In the genomic region with DNA sequence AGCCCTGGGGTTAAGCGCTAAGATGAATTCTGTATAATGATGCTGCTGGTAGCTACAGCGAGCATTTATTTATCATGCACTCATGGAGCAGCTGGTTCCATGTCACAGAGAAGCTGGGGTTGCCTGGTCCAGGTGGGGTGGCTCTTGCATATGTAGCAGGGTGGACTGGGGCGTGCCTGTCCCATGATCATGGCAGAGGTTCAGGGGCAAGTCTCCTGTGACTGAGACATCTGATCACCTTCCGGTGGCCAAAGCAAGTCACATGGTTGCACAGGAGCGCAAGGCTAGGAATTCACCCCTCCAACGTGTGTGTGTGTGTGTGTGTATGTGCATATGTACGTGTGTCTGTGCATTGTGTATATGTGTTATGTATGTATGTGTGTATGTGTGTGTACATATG, we compare ENCODE assay signal across 16 cellular contexts. TPM values are rescaled to one million over a fixed set of nuclear protein-coding genes. Genes with fewer than 3 reads are reported as not detected.
A peak's percentile ranks its signal among the peaks of the same experiment; 100 is the strongest.
DNase-seq lines count a peak whose midpoint lies in the region; ATAC-seq and TF ChIP-seq lines count a peak whose summit lies in the region.
"Had no signal": no experiment of that assay in that cellular context is flagged by ENCODE, and none has a peak within 500 bp of the region (broad histone marks: within the 10 kb centered on the region; RNA-seq: fewer than 3 reads in every experiment).

No MANE protein-coding gene starts in this region.

- H3K9me3 Mint-ChIP-seq in activated CD4-positive, alpha-beta T cell treated with anti-CD3 and anti-CD28 coated beads, Interleukin-2, amount 10 ng/mL, durations not matched to agents 7 days and 5 days = no peaks in the 10 kb centered on the region
- no peaks in the 10 kb centered on the region for H3K9me3 Mint-ChIP-seq in activated naive CD8-positive, alpha-beta T cell treated with anti-CD3 and anti-CD28 coated beads for 36 hours

- no peak overlapping the region for H2BK15ac ChIP-seq in IMR-90 (ENCODE audit: low read depth, low read length)

- no peak overlapping the region for H4K8ac ChIP-seq in IMR-90 (ENCODE audit: low read depth in 2 of 2, low read length in 2 of 2)

- H3K4me3 ChIP-seq in IMR-90 (ENCODE audit: insufficient read depth, low read depth, low read length) = no peak overlapping the region
- H3K4me3 ChIP-seq in neutrophil (ENCODE audit: low read depth in 1 of 2, low read length in 1 of 2) = peak overlapping the region in 1 of 2 experiments; percentile 14
- H3K4me3 ChIP-seq: A549 had no signal

- H3K4ac ChIP-seq in IMR-90 (ENCODE audit: low read depth, low read length) = no peak overlapping the region

- peaks cover 73% of the 10 kb centered on the region for H3K4me1 Mint-ChIP-seq in activated CD4-positive, alpha-beta T cell treated with anti-CD3 and anti-CD28 coated beads, Interleukin-2, amount 10 ng/mL, durations not matched to agents 7 days and 5 days
- peaks cover 60% of the 10 kb centered on the region for H3K4me1 Mint-ChIP-seq in activated naive CD8-positive, alpha-beta T cell treated with anti-CD3 and anti-CD28 coated beads for 36 hours

- H3K9me1 ChIP-seq in IMR-90 (ENCODE audit: insufficient read depth, low read length) = peaks cover 4% of the 10 kb centered on the region

- peaks cover 4% of the 10 kb centered on the region; the same call in 1 of the 2 replicates for H3K4me1 ChIP-seq in IMR-90 (ENCODE audit: control insufficient read depth, insufficient read depth, low read length)
- H3K4me1 ChIP-seq in neutrophil (ENCODE audit: control insufficient read depth in 1 of 2, insufficient read depth in 1 of 2, low read depth in 1 of 2, low read length in 1 of 2) = peaks cover 68 to 84% of the 10 kb centered on the region in 2 experiments

- H3K23ac ChIP-seq in IMR-90 (ENCODE audit: low read depth, low read length) = no peak overlapping the region

- H3K9me3 ChIP-seq in IMR-90 (ENCODE audit: control insufficient read depth, insufficient read depth, low read length) (no peaks in the 10 kb centered on the region), neutrophil (no peaks in the 10 kb centered on the region)
- H3K9me3 ChIP-seq: A549, spleen had no signal

- dilution Hi-C loops in IMR-90 (cut with HindIII; ENCODE audit: low sequenced_read_pairs, unreplicated experiment) = no loop called here

- H3K14ac ChIP-seq in IMR-90 (replicated peaks; ENCODE audit: low read depth, low read length) = no peak overlapping the region

- no peak for ATAC-seq in IMR-90 (ENCODE audit: low read depth)
- ATAC-seq: A549, left colon had no signal

- CTCF ChIA-PET in activated CD4-positive, alpha-beta T cell treated with anti-CD3 and anti-CD28 coated beads, Interleukin-2, amount 10 ng/mL, durations not matched to agents 7 days and 5 days (lab: Charles Lee) = interaction anchor here (0.7 kb wide), 1 partner anchor 26 kb away, joined by 3 read pairs; no protein-coding TSS in a partner anchor
- CTCF ChIA-PET in IMR-90 (lab: Yijun Ruan, JAX) = no interaction called here

- H2BK5ac ChIP-seq in IMR-90 (ENCODE audit: low read depth, low read length, poor library complexity, severe bottlenecking) = peak overlapping the region; percentile 86

- 83% methylated on average over 7 of the region's 7 CpGs; no CpG with 5 or more reads in 1 of the 2 experiments for WGBS in IMR-90 (ENCODE audit: extremely low coverage in 2 of 2, insufficient read length in 1 of 2), 2 experiments

- TF ChIP-seq POLR2A in IMR-90 (IDR thresholded peaks at IDR 0.05; ENCODE audit: low read depth, low read length) = no peak

- no peak overlapping the region for H2AFZ ChIP-seq in IMR-90 (replicated peaks; ENCODE audit: low read length, poor library complexity)

- H2BK20ac ChIP-seq in IMR-90 (ENCODE audit: low read depth, low read length) = no peak overlapping the region

- no peak overlapping the region for H2AK5ac ChIP-seq in IMR-90 (ENCODE audit: low read depth, low read length)

- H3K79me1 ChIP-seq in IMR-90 (ENCODE audit: low read depth in 1 of 2, low read length in 2 of 2) = no peaks in the 10 kb centered on the region

- no peak for TF ChIP-seq RAD21 in IMR-90 (IDR thresholded peaks at IDR 0.05; ENCODE audit: low read length)

- H3K27me3 ChIP-seq in IMR-90 (ENCODE audit: control insufficient read depth, insufficient read depth, low read length) (no peaks in the 10 kb centered on the region; the same call in 1 of the 2 replicates), neutrophil (no peaks in the 10 kb centered on the region)

- H2AK9ac ChIP-seq in IMR-90 (replicated peaks; ENCODE audit: low read depth, low read length, poor library complexity) = peak overlapping the region; percentile 15

- DNase-seq in activated CD4-positive, alpha-beta T cell treated with anti-CD3 and anti-CD28 coated beads, Interleukin-2, amount 10 ng/mL, durations not matched to agents 7 days and 5 days = no peak
- DNase-seq in activated CD4-positive, alpha-beta T cell treated with anti-CD3 and anti-CD28 coated beads, Interleukin-2, amount 50 U/mL, for 48 hours = no peak
- DNase-seq in IMR-90 (no peak), NCI-H1417 treated with DMSO at 0.1 percent for 48 hours (lab: John Stamatoyannopoulos, UW) (no peak), AG08395 (ENCODE audit: low spot score) (no peak), NCI-H1694 treated with DMSO at 0.1 percent for 48 hours (lab: John Stamatoyannopoulos, UW) (no peak)
- no peak for DNase-seq in activated naive CD8-positive, alpha-beta T cell treated with anti-CD3 and anti-CD28 coated beads for 36 hours
- DNase-seq: foreskin melanocyte, H7, left colon, midbrain, NCI-H2029, NCI-H510A treated with DMSO at 0.1 percent for 48 hours, spleen had no signal

- H3K27me3 Mint-ChIP-seq in activated CD4-positive, alpha-beta T cell treated with anti-CD3 and anti-CD28 coated beads, Interleukin-2, amount 10 ng/mL, durations not matched to agents 7 days and 5 days = no peaks in the 10 kb centered on the region
- H3K27me3 Mint-ChIP-seq in activated naive CD8-positive, alpha-beta T cell treated with anti-CD3 and anti-CD28 coated beads for 36 hours = no peaks in the 10 kb centered on the region

- H3K27ac ChIP-seq in IMR-90 (ENCODE audit: insufficient read depth, low read length) (no peak overlapping the region), neutrophil (peak overlapping the region; percentile 99)
- H3K27ac ChIP-seq: A549 had no signal

- no peak overlapping the region for H3K4me2 ChIP-seq in IMR-90 (ENCODE audit: low read depth, low read length)
- H3K4me2 ChIP-seq: A549 had no signal

- TF ChIP-seq CTCF in IMR-90 (conservative IDR thresholded peaks at IDR 0.05; ENCODE audit: low read depth, low read length) = no peak
- TF ChIP-seq CTCF in neutrophil (IDR thresholded peaks at IDR 0.05) = no peak

- H2BK120ac ChIP-seq in IMR-90 (ENCODE audit: low read depth, low read length) = no peak overlapping the region

- peak overlapping the region; percentile 1 for H3K4me3 Mint-ChIP-seq in activated CD4-positive, alpha-beta T cell treated with anti-CD3 and anti-CD28 coated beads, Interleukin-2, amount 10 ng/mL, durations not matched to agents 7 days and 5 days
- H3K4me3 Mint-ChIP-seq in activated naive CD8-positive, alpha-beta T cell treated with anti-CD3 and anti-CD28 coated beads for 36 hours = peak overlapping the region; percentile 2

- no peak overlapping the region for H4K91ac ChIP-seq in IMR-90 (ENCODE audit: insufficient read depth, low read depth, low read length)

- no peak overlapping the region for H4K5ac ChIP-seq in IMR-90 (ENCODE audit: low read depth, low read length)

- H3K56ac ChIP-seq in IMR-90 (ENCODE audit: extremely low read depth, insufficient read depth, low read length) = no peak overlapping the region

- H3K36me3 ChIP-seq in IMR-90 (ENCODE audit: control insufficient read depth, insufficient read depth, low read length) (no peaks in the 10 kb centered on the region), neutrophil (peaks cover 10% of the 10 kb centered on the region)

- H3K9ac ChIP-seq in IMR-90 (ENCODE audit: low read depth, low read length) = no peak overlapping the region

- H3K27ac Mint-ChIP-seq in activated CD4-positive, alpha-beta T cell treated with anti-CD3 and anti-CD28 coated beads, Interleukin-2, amount 10 ng/mL, durations not matched to agents 7 days and 5 days = peak overlapping the region; percentile 93
- peak overlapping the region; percentile 5 for H3K27ac Mint-ChIP-seq in activated naive CD8-positive, alpha-beta T cell treated with anti-CD3 and anti-CD28 coated beads for 36 hours

- POLR2A ChIA-PET in activated CD4-positive, alpha-beta T cell treated with anti-CD3 and anti-CD28 coated beads, Interleukin-2, amount 10 ng/mL, durations not matched to agents 7 days and 5 days (lab: Charles Lee) = no interaction called here
- POLR2A ChIA-PET in IMR-90 (lab: Charles Lee; ENCODE audit: unreplicated experiment) = no interaction called here

- H4K20me1 ChIP-seq in IMR-90 (ENCODE audit: insufficient read depth, low read length) = no peaks in the 10 kb centered on the region; the same call in 1 of the 2 replicates

- no TSS peak for BruUV-seq in IMR-90 (replicated peaks; lab: Mats Ljungman, UMichigan)

- intact Hi-C loops in IMR-90 (cut with micrococcal nuclease) = no loop called here

- in situ Hi-C loops in IMR-90 (cut with MboI; ENCODE audit: low sequenced_read_pairs) = no loop called here

- H3K36me3 Mint-ChIP-seq in activated CD4-positive, alpha-beta T cell treated with anti-CD3 and anti-CD28 coated beads, Interleukin-2, amount 10 ng/mL, durations not matched to agents 7 days and 5 days (ENCODE audit: low read depth) = peaks cover 55% of the 10 kb centered on the region
- H3K36me3 Mint-ChIP-seq in activated naive CD8-positive, alpha-beta T cell treated with anti-CD3 and anti-CD28 coated beads for 36 hours = peaks cover 63% of the 10 kb centered on the region

- no peak overlapping the region for H3K18ac ChIP-seq in IMR-90 (ENCODE audit: low read depth, low read length)

TF ChIP-seq in IMR-90, 13 proteins besides CTCF, POLR2A, EP300 and RAD21 (continues in another document):
- no peak for TF ChIP-seq RFX5 (IDR thresholded peaks at IDR 0.05; ENCODE audit: low read depth, low read length)
- no peak for TF ChIP-seq SMC3 (IDR thresholded peaks at IDR 0.05; ENCODE audit: low read depth, low read length)

RNA-seq across cellular contexts. Expression of a gene that starts 15.5 kb away (rescaled TPM):
- total RNA-seq in activated CD4-positive, alpha-beta T cell treated with anti-CD3 and anti-CD28 coated beads, Interleukin-2, amount 10 ng/mL, durations not matched to agents 7 days and 5 days = 100 to 1,000 TPM; 258 to 294 TPM
- total RNA-seq in IMR-90 (2012; rRNA removed) = 1.1 and 1.3 TPM in 2 replicates
- 4.2 and 4.7 TPM in 2 replicates for polyA plus RNA-seq in IMR-90 (2012; rRNA removed)
- polyA plus RNA-seq in IMR-90 (2012; cell fraction: cytosol; rRNA removed) = 3.1 and 4.9 TPM in 2 replicates
- 12.2 and 13.0 TPM in 2 replicates for polyA plus RNA-seq in IMR-90 (2012; cell fraction: nucleus; rRNA removed; ENCODE audit: low replicate concordance)
- total RNA-seq in activated naive CD8-positive, alpha-beta T cell treated with anti-CD3 and anti-CD28 coated beads for 36 hours = 100 to 1,000 TPM; 209 to 218 TPM

RNA-seq across cellular contexts. Expression of a gene that starts 37.9 kb away (rescaled TPM):
- 10 to 100 TPM; 14.6 to 16.1 TPM for total RNA-seq in activated CD4-positive, alpha-beta T cell treated with anti-CD3 and anti-CD28 coated beads, Interleukin-2, amount 10 ng/mL, durations not matched to agents 7 days and 5 days
- total RNA-seq in IMR-90 (2012; rRNA removed) = 1.4 and 2.0 TPM in 2 replicates
- 5.5 and 5.8 TPM in 2 replicates for polyA plus RNA-seq in IMR-90 (2012; rRNA removed)
- polyA plus RNA-seq in IMR-90 (2012; cell fraction: cytosol; rRNA removed) = 2.2 and 4.1 TPM in 2 replicates
- polyA plus RNA-seq in IMR-90 (2012; cell fraction: nucleus; rRNA removed; ENCODE audit: low replicate concordance) = 20.1 and 40.5 TPM in 2 replicates
- total RNA-seq in activated naive CD8-positive, alpha-beta T cell treated with anti-CD3 and anti-CD28 coated beads for 36 hours = 10 to 100 TPM; 11.4 to 12.6 TPM

Comparison
In these comparisons a context has a peak if more than half of its experiments do, and no peak if none do; other contexts are left out.
1. RNA of a gene that starts 15.5 kb away (total RNA-seq): 258 to 294 TPM in activated CD4-positive, alpha-beta T cell treated with anti-CD3 and anti-CD28 coated beads, Interleukin-2, amount 10 ng/mL, durations not matched to agents 7 days and 5 days and 209 to 218 TPM in activated naive CD8-positive, alpha-beta T cell treated with anti-CD3 and anti-CD28 coated beads for 36 hours; 1.1 to 1.3 TPM in IMR-90; every median in the first group is over 10 times any median in the second.